ENCODE assay signal across 21 cellular contexts in genomic region chr10:124150807-124151417, GRCh38. TPM values are rescaled to one million over a fixed set of nuclear protein-coding genes. Genes with fewer than 3 reads are reported as not detected.
A peak's percentile ranks its signal among the peaks of the same experiment; 100 is the strongest.
DNase-seq lines count a peak whose midpoint lies in the region; ATAC-seq lines count a peak whose summit lies in the region.
"Had no signal": no experiment of that assay in that cellular context is flagged by ENCODE, and none has a peak within 500 bp of the region (broad histone marks: within the 10 kb centered on the region; RNA-seq: fewer than 3 reads in every experiment).

No MANE protein-coding gene starts in this region.

- H3K4me1 Mint-ChIP-seq in T-helper 17 cell, result peaks cover 7% of the 10 kb centered on the region
- H3K4me1 Mint-ChIP-seq in activated T-helper 17 cell treated with anti-CD3 and anti-CD28 coated beads, Interleukin-2, amount 50 U/mL, for 72 hours, result no peaks in the 10 kb centered on the region
- peaks cover 5% of the 10 kb centered on the region for H3K4me1 Mint-ChIP-seq in T-helper 2 cell treated with Interferon-gamma antibody and Interleukin-4, amounts not matched to agents 5 μg/mL and 100 μg/mL, for 36 hours (ENCODE audit: low read depth)

- intact Hi-C loops in sciatic nerve (cut with DNase I), result no loop called here

- H3K36me3 Mint-ChIP-seq in T-helper 17 cell (ENCODE audit: low read depth), result no peaks in the 10 kb centered on the region
- H3K36me3 Mint-ChIP-seq in activated T-helper 17 cell treated with anti-CD3 and anti-CD28 coated beads, Interleukin-2, amount 50 U/mL, for 72 hours (ENCODE audit: low read depth), result no peaks in the 10 kb centered on the region
- H3K36me3 Mint-ChIP-seq in T-helper 2 cell treated with Interferon-gamma antibody and Interleukin-4, amounts not matched to agents 5 μg/mL and 100 μg/mL, for 36 hours (ENCODE audit: low read depth), result no peaks in the 10 kb centered on the region
- H3K36me3 Mint-ChIP-seq: natural killer cell treated with Interleukin-12 subunit alpha and Interleukin-12 subunit beta and Interleukin-15 and Interleukin-18, amount 100 ng/mL, for 72 hours; type B pancreatic cell had no signal

- no peaks in the 10 kb centered on the region for H3K27me3 Mint-ChIP-seq in T-helper 17 cell
- H3K27me3 Mint-ChIP-seq in activated T-helper 17 cell treated with anti-CD3 and anti-CD28 coated beads, Interleukin-2, amount 50 U/mL, for 72 hours, result no peaks in the 10 kb centered on the region
- peaks cover 12% of the 10 kb centered on the region for H3K27me3 Mint-ChIP-seq in T-helper 2 cell treated with Interferon-gamma antibody and Interleukin-4, amounts not matched to agents 5 μg/mL and 100 μg/mL, for 36 hours (ENCODE audit: low read depth)
- H3K27me3 Mint-ChIP-seq: type B pancreatic cell had no signal

- H3K27ac Mint-ChIP-seq in T-helper 17 cell, result peak overlapping the region; percentile 57
- H3K27ac Mint-ChIP-seq in activated T-helper 17 cell treated with anti-CD3 and anti-CD28 coated beads, Interleukin-2, amount 50 U/mL, for 72 hours, result no peak overlapping the region
- H3K27ac Mint-ChIP-seq in T-helper 2 cell treated with Interferon-gamma antibody and Interleukin-4, amounts not matched to agents 5 μg/mL and 100 μg/mL, for 36 hours, result no peak overlapping the region
- H3K27ac Mint-ChIP-seq: activated T-helper 2 cell treated with anti-CD3 and anti-CD28 coated beads, Interferon-gamma antibody, Interleukin-2, Interleukin-4, amounts not matched to agents 10 μg/mL and 5 μg/mL and 100 μg/mL, durations not matched to agents 14 hours and 24 hours and 36 hours; natural killer cell treated with Interleukin-12 subunit alpha and Interleukin-12 subunit beta and Interleukin-15 and Interleukin-18, amount 100 ng/mL, for 72 hours; stimulated activated naive CD8-positive, alpha-beta T cell treated with anti-CD3 and anti-CD28 coated beads, Interleukin-15, Interleukin-2, amounts not matched to agents 100 ng/mL and 50 ng/mL, for 24 hours; type B pancreatic cell had no signal

- H3K9me3 ChIP-seq in T-helper 17 cell (ENCODE audit: control insufficient read depth, low read length, poor library complexity, severe bottlenecking), result no peaks in the 10 kb centered on the region
- H3K9me3 ChIP-seq: HAP-1 had no signal

- peak in 2 of 3 experiments; percentile 21 to 33 for DNase-seq in NCI-H1417 (lab: John Stamatoyannopoulos, UW)
- DNase-seq in NCI-H1417 treated with DMSO at 0.1 percent for 48 hours (lab: John Stamatoyannopoulos, UW), result no peak
- DNase-seq in NCI-H1436 treated with DMSO at 0.1 percent for 48 hours (lab: John Stamatoyannopoulos, UW), result peak; percentile 30
- DNase-seq in T-helper 17 cell, result no peak
- peak; percentile 32 for DNase-seq in sciatic nerve (ENCODE audit: low spot score)
- DNase-seq in T-helper 2 cell treated with Interferon-gamma antibody and Interleukin-4, amounts not matched to agents 5 μg/mL and 100 μg/mL, for 36 hours (ENCODE audit: low spot score), result no peak
- DNase-seq: activated CD4-positive, alpha-beta T cell treated with anti-CD3 and anti-CD28 coated beads for 4 hours; Calu3; midbrain; NCI-H1105 treated with DMSO at 0.1 percent for 48 hours; NCI-H2227 treated with DMSO at 0.1 percent for 48 hours; stimulated activated CD4-positive, alpha-beta T cell treated with anti-CD3 and anti-CD28 coated beads, Interleukin-4, amount 100 ng/mL, for 1 hour had no signal

- ATAC-seq in T-helper 17 cell (no peak), sciatic nerve (no peak), HG03439 (IDR thresholded peaks at IDR 0.05; ENCODE audit: unreplicated experiment) (no peak)
- ATAC-seq in activated T-helper 17 cell treated with anti-CD3 and anti-CD28 coated beads, Interleukin-2, amount 50 U/mL, for 72 hours (replicated peaks), result no peak
- ATAC-seq: left colon; natural killer cell treated with Interleukin-12 subunit alpha and Interleukin-12 subunit beta and Interleukin-15 and Interleukin-18, amount 100 ng/mL, for 72 hours; Right ventricle myocardium inferior had no signal

- H3K4me3 Mint-ChIP-seq in T-helper 17 cell, result peak overlapping the region; percentile 49
- no peak overlapping the region for H3K4me3 Mint-ChIP-seq in activated T-helper 17 cell treated with anti-CD3 and anti-CD28 coated beads, Interleukin-2, amount 50 U/mL, for 72 hours
- no peak overlapping the region for H3K4me3 Mint-ChIP-seq in T-helper 2 cell treated with Interferon-gamma antibody and Interleukin-4, amounts not matched to agents 5 μg/mL and 100 μg/mL, for 36 hours
- H3K4me3 Mint-ChIP-seq: natural killer cell treated with Interleukin-12 subunit alpha and Interleukin-12 subunit beta and Interleukin-15 and Interleukin-18, amount 100 ng/mL, for 72 hours; stimulated activated naive CD8-positive, alpha-beta T cell treated with anti-CD3 and anti-CD28 coated beads, Interleukin-15, Interleukin-2, amounts not matched to agents 100 ng/mL and 50 ng/mL, for 24 hours; type B pancreatic cell had no signal

- no peaks in the 10 kb centered on the region for H3K9me3 Mint-ChIP-seq in activated T-helper 17 cell treated with anti-CD3 and anti-CD28 coated beads, Interleukin-2, amount 50 U/mL, for 72 hours
- no peaks in the 10 kb centered on the region for H3K9me3 Mint-ChIP-seq in T-helper 2 cell treated with Interferon-gamma antibody and Interleukin-4, amounts not matched to agents 5 μg/mL and 100 μg/mL, for 36 hours
- H3K9me3 Mint-ChIP-seq: activated T-helper 2 cell treated with anti-CD3 and anti-CD28 coated beads, Interferon-gamma antibody, Interleukin-2, Interleukin-4, amounts not matched to agents 10 μg/mL and 5 μg/mL and 100 μg/mL, durations not matched to agents 14 hours and 24 hours and 36 hours; stimulated activated naive CD8-positive, alpha-beta T cell treated with anti-CD3 and anti-CD28 coated beads, Interleukin-15, Interleukin-2, amounts not matched to agents 100 ng/mL and 50 ng/mL, for 24 hours; type B pancreatic cell had no signal

RNA-seq across cellular contexts. Expression of gene CHST15, which starts 57.5 kb away (rescaled TPM):
- total RNA-seq in T-helper 17 cell, result 1 to 10 TPM in 1 of 2 donors, under 1 TPM in 1; 0.26 to 3.3 TPM
- total RNA-seq in sciatic nerve, result 31.7 TPM
- 10 to 100 TPM in 1 of 2 donors, under 1 TPM in 1; 0.56 to 10.9 TPM for total RNA-seq in activated T-helper 17 cell treated with anti-CD3 and anti-CD28 coated beads, Interleukin-2, amount 50 U/mL, for 72 hours
- total RNA-seq: activated T-helper 2 cell treated with anti-CD3 and anti-CD28 coated beads, Interferon-gamma antibody, Interleukin-2, Interleukin-4, amounts not matched to agents 10 μg/mL and 5 μg/mL and 100 μg/mL, durations not matched to agents 14 hours and 24 hours and 36 hours had no signal

Comparison
In these comparisons a context has a peak if more than half of its experiments do, and no peak if none do; other contexts are left out.
1. DNase-seq: peak in NCI-H1417 (2 of 3), NCI-H1436 treated with DMSO at 0.1 percent for 48 hours (single experiment) and sciatic nerve (single experiment); none in NCI-H1417 treated with DMSO at 0.1 percent for 48 hours (single experiment), T-helper 17 cell (0 of 3) and T-helper 2 cell treated with Interferon-gamma antibody and Interleukin-4, amounts not matched to agents 5 μg/mL and 100 μg/mL, for 36 hours (single experiment).